15 cellular contexts compared by ENCODE assay signal in genomic region chr2:233117811-233118480, GRCh38. TPM values are rescaled to one million over a fixed set of nuclear protein-coding genes. Genes with fewer than 3 reads are reported as not detected.
A peak's percentile ranks its signal among the peaks of the same experiment; 100 is the strongest.
DNase-seq lines count a peak whose midpoint lies in the region; ATAC-seq and TF ChIP-seq lines count a peak whose summit lies in the region.
"Had no signal": no experiment of that assay in that cellular context is flagged by ENCODE, and none has a peak within 500 bp of the region (broad histone marks: within the 10 kb centered on the region; RNA-seq: fewer than 3 reads in every experiment).

No MANE protein-coding gene starts in this region.

- no peak overlapping the region for H2AFZ ChIP-seq in mammary epithelial cell (ENCODE audit: low read depth, low read length)

- no peak for DNase-seq in activated naive CD8-positive, alpha-beta T cell treated with anti-CD3 and anti-CD28 coated beads for 36 hours
- DNase-seq in activated CD8-positive, alpha-beta T cell treated with anti-CD3 and anti-CD28 coated beads for 36 hours, result no peak
- DNase-seq in mesenteric fat pad (ENCODE audit: low spot score), result peak; percentile 51
- no peak for DNase-seq in psoas muscle
- no peak for DNase-seq in mammary epithelial cell
- no peak for DNase-seq in Kasumi-1 (lab: John Stamatoyannopoulos, UW)
- DNase-seq in pons (ENCODE audit: low spot score), result no peak
- DNase-seq: brain microvascular endothelial cell, NCI-H1417 treated with DMSO at 0.1 percent for 48 hours, NCI-H226 had no signal

- intact Hi-C loops in activated CD8-positive, alpha-beta T cell treated with anti-CD3 and anti-CD28 coated beads for 36 hours (cut with micrococcal nuclease), result no loop called here
- intact Hi-C loops in psoas muscle (cut with DNase I), result no loop called here
- intact Hi-C loops in mammary epithelial cell (cut with micrococcal nuclease), result no loop called here

- H3K4me3 ChIP-seq in psoas muscle (no peak overlapping the region), mammary epithelial cell (replicated peaks in 1 of 3; ENCODE audit: insufficient read depth in 1 of 3, low read depth in 2 of 3, low read length in 3 of 3) (no peak overlapping the region)
- H3K4me3 ChIP-seq: HAP-1, lung, skin epidermis had no signal

- H3K9me3 ChIP-seq in psoas muscle (no peaks in the 10 kb centered on the region), mammary epithelial cell (replicated peaks; ENCODE audit: insufficient read depth, low read length) (no peaks in the 10 kb centered on the region)
- H3K9me3 ChIP-seq: HAP-1 had no signal

- H3K27ac Mint-ChIP-seq in activated naive CD8-positive, alpha-beta T cell, result peak overlapping the region; percentile 28
- H3K27ac Mint-ChIP-seq in activated naive CD8-positive, alpha-beta T cell treated with anti-CD3 and anti-CD28 coated beads for 36 hours, result no peak overlapping the region
- peak overlapping the region; percentile 42 for H3K27ac Mint-ChIP-seq in activated CD8-positive, alpha-beta T cell treated with anti-CD3 and anti-CD28 coated beads for 36 hours

- H3K27ac ChIP-seq in psoas muscle (no peak overlapping the region), mammary epithelial cell (ENCODE audit: insufficient read depth, low read depth, low read length) (no peak overlapping the region)
- H3K27ac ChIP-seq: brain microvascular endothelial cell, KMS-11, skin epidermis had no signal

- H3K4me3 Mint-ChIP-seq in activated naive CD8-positive, alpha-beta T cell, result no peak overlapping the region
- H3K4me3 Mint-ChIP-seq in activated naive CD8-positive, alpha-beta T cell treated with anti-CD3 and anti-CD28 coated beads for 36 hours, result no peak overlapping the region
- no peak overlapping the region for H3K4me3 Mint-ChIP-seq in activated CD8-positive, alpha-beta T cell treated with anti-CD3 and anti-CD28 coated beads for 36 hours

- H3K4me1 Mint-ChIP-seq in activated naive CD8-positive, alpha-beta T cell (ENCODE audit: low read depth), result peaks cover 64% of the 10 kb centered on the region
- peaks cover 46% of the 10 kb centered on the region for H3K4me1 Mint-ChIP-seq in activated naive CD8-positive, alpha-beta T cell treated with anti-CD3 and anti-CD28 coated beads for 36 hours
- peaks cover 61% of the 10 kb centered on the region for H3K4me1 Mint-ChIP-seq in activated CD8-positive, alpha-beta T cell treated with anti-CD3 and anti-CD28 coated beads for 36 hours (ENCODE audit: low read depth)

- no peaks in the 10 kb centered on the region for H4K20me1 ChIP-seq in mammary epithelial cell (ENCODE audit: insufficient read depth, low read length)

- peaks cover 11% of the 10 kb centered on the region for H3K36me3 Mint-ChIP-seq in activated naive CD8-positive, alpha-beta T cell
- peaks cover 25% of the 10 kb centered on the region for H3K36me3 Mint-ChIP-seq in activated naive CD8-positive, alpha-beta T cell treated with anti-CD3 and anti-CD28 coated beads for 36 hours
- H3K36me3 Mint-ChIP-seq in activated CD8-positive, alpha-beta T cell treated with anti-CD3 and anti-CD28 coated beads for 36 hours (ENCODE audit: low read depth), result peaks cover 26% of the 10 kb centered on the region

- H3K27me3 Mint-ChIP-seq in activated naive CD8-positive, alpha-beta T cell, result no peaks in the 10 kb centered on the region
- H3K27me3 Mint-ChIP-seq in activated naive CD8-positive, alpha-beta T cell treated with anti-CD3 and anti-CD28 coated beads for 36 hours, result no peaks in the 10 kb centered on the region
- H3K27me3 Mint-ChIP-seq in activated CD8-positive, alpha-beta T cell treated with anti-CD3 and anti-CD28 coated beads for 36 hours, result no peaks in the 10 kb centered on the region

- CTCF ChIA-PET in activated CD8-positive, alpha-beta T cell treated with anti-CD3 and anti-CD28 coated beads for 36 hours (lab: Charles Lee), result no interaction called here
- CTCF ChIA-PET in mammary epithelial cell (lab: Charles Lee; ENCODE audit: low non-redundant PET), result no interaction called here

- peaks cover 0 to 3% (median 0%) of the 10 kb centered on the region in 3 donors for H3K27me3 ChIP-seq in psoas muscle (ENCODE audit: insufficient read depth in 3 of 3, low read length in 2 of 3)
- no peaks in the 10 kb centered on the region for H3K27me3 ChIP-seq in mammary epithelial cell (ENCODE audit: insufficient read depth, low read length)
- H3K27me3 ChIP-seq: brain microvascular endothelial cell had no signal

- in situ Hi-C loops in mammary epithelial cell (cut with MboI; ENCODE audit: low sequenced_read_pairs in 2 of 2), result no loop called here

- H3K9me3 Mint-ChIP-seq in activated naive CD8-positive, alpha-beta T cell (ENCODE audit: low read depth), result no peaks in the 10 kb centered on the region
- no peaks in the 10 kb centered on the region for H3K9me3 Mint-ChIP-seq in activated naive CD8-positive, alpha-beta T cell treated with anti-CD3 and anti-CD28 coated beads for 36 hours
- peaks cover 2% of the 10 kb centered on the region for H3K9me3 Mint-ChIP-seq in activated CD8-positive, alpha-beta T cell treated with anti-CD3 and anti-CD28 coated beads for 36 hours

- no TSS peak for BruUV-seq in mammary epithelial cell (replicated peaks; lab: Mats Ljungman, UMichigan)

- H3K79me2 ChIP-seq in mammary epithelial cell (ENCODE audit: insufficient read depth, low read length), result no peaks in the 10 kb centered on the region

- no peak overlapping the region for H3K9ac ChIP-seq in mammary epithelial cell (ENCODE audit: insufficient read depth, low read length)
- H3K9ac ChIP-seq: KMS-11 had no signal

- no peak for TF ChIP-seq CTCF in activated CD8-positive, alpha-beta T cell treated with anti-CD3 and anti-CD28 coated beads for 36 hours (IDR thresholded peaks at IDR 0.05)
- no peak for TF ChIP-seq CTCF in psoas muscle (IDR thresholded peaks at IDR 0.05)
- TF ChIP-seq CTCF in mammary epithelial cell (conservative IDR thresholded peaks at IDR 0.05 in 1 of 2, IDR thresholded peaks at IDR 0.05 in 1 of 2; ENCODE audit: extremely low read depth in 1 of 2, insufficient read depth in 1 of 2, low read depth in 1 of 2, low read length in 2 of 2), result no peak

- POLR2A ChIA-PET in activated CD8-positive, alpha-beta T cell treated with anti-CD3 and anti-CD28 coated beads for 36 hours (lab: Charles Lee), result interaction anchor here (0.9 kb wide), 1 partner anchor 12 kb away, joined by 3 read pairs; no protein-coding TSS in a partner anchor

- dilution Hi-C loops in mammary epithelial cell (cut with HindIII; ENCODE audit: low sequenced_read_pairs), result no loop called here

- H3K4me1 ChIP-seq in psoas muscle (peaks cover 7% of the 10 kb centered on the region), mammary epithelial cell (ENCODE audit: insufficient read depth, low read length) (no peaks in the 10 kb centered on the region)
- H3K4me1 ChIP-seq: HAP-1 had no signal

- WGBS in psoas muscle, 3 donors, result 76 to 84% (median 82%) methylated on average over 9 of the region's 9 CpGs
- 97% methylated on average over 7 of the region's 9 CpGs for WGBS in mammary epithelial cell (ENCODE audit: low coverage, missing lambda C conversion rate)

- ATAC-seq in activated CD8-positive, alpha-beta T cell treated with anti-CD3 and anti-CD28 coated beads for 36 hours, result no peak
- ATAC-seq in psoas muscle, result no peak

- no peak overlapping the region for H3K4me2 ChIP-seq in mammary epithelial cell (ENCODE audit: insufficient read depth, low read depth, low read length)
- H3K4me2 ChIP-seq: KMS-11 had no signal

- H3K36me3 ChIP-seq in psoas muscle (ENCODE audit: insufficient read depth in 1 of 2, low read depth in 1 of 2), result no peaks in the 10 kb centered on the region
- no peaks in the 10 kb centered on the region for H3K36me3 ChIP-seq in mammary epithelial cell (ENCODE audit: insufficient read depth, low read length)
- H3K36me3 ChIP-seq: brain microvascular endothelial cell, HAP-1 had no signal

RNA-seq across cellular contexts. Expression of gene INPP5D, which starts 57.8 kb away (rescaled TPM):
- total RNA-seq in activated naive CD8-positive, alpha-beta T cell treated with anti-CD3 and anti-CD28 coated beads for 36 hours, result 10 to 100 TPM; 38.7 to 41.8 TPM
- 10 to 100 TPM; 38.6 to 40.2 TPM for total RNA-seq in activated CD8-positive, alpha-beta T cell treated with anti-CD3 and anti-CD28 coated beads for 36 hours
- total RNA-seq in mesenteric fat pad (28.8 TPM), psoas muscle (1 to 10 TPM; 2.8 to 4.2 (median 3.7) TPM), mammary epithelial cell (10 to 100 TPM; 57.7 to 80.4 TPM)
- polyA plus RNA-seq in psoas muscle (1 to 10 TPM; 1.2 to 2.4 (median 2.4) TPM), mammary epithelial cell (27.5 TPM)
- 144 TPM for polyA minus RNA-seq in mammary epithelial cell
